ENCODE assay signal across 8 cellular contexts in genomic region chr2:150167711-150168110, GRCh38.
A peak's percentile ranks its signal among the peaks of the same experiment; 100 is the strongest.
DNase-seq lines count a peak whose midpoint lies in the region; ATAC-seq lines count a peak whose summit lies in the region.

No MANE protein-coding gene starts in this region.

- ATAC-seq in GM18508 (IDR thresholded peaks at IDR 0.05; ENCODE audit: insufficient read depth, unreplicated experiment) (peak; percentile 98), HG02588 (IDR thresholded peaks at IDR 0.05; ENCODE audit: unreplicated experiment) (peak; percentile 92)

- DNase-seq in M059J (ENCODE audit: low read depth), result peak; percentile 86
- DNase-seq in iris pigment epithelial cell (ENCODE audit: low read depth), result peak; percentile 85
- no peak for DNase-seq in central memory CD4-positive, alpha-beta T cell
- DNase-seq in ureter (ENCODE audit: low spot score), result no peak
- DNase-seq in RKO (ENCODE audit: low spot score), result no peak
- DNase-seq in stimulated activated CD4-positive, alpha-beta T cell treated with anti-CD3 and anti-CD28 coated beads, Interleukin-2, amount 100 ng/mL, for 48 hours, result no peak

Comparison
In these comparisons a context has a peak if more than half of its experiments do, and no peak if none do; other contexts are left out.
1. DNase-seq: peak in M059J (single experiment) and iris pigment epithelial cell (single experiment); none in central memory CD4-positive, alpha-beta T cell (single experiment), ureter (single experiment), RKO (single experiment) and stimulated activated CD4-positive, alpha-beta T cell treated with anti-CD3 and anti-CD28 coated beads, Interleukin-2, amount 100 ng/mL, for 48 hours (0 of 2).